1 cellular context compared by ENCODE assay signal in genomic region chr6:30683980-30684338, GRCh38.
TF ChIP-seq lines count a peak whose summit lies in the region.

No MANE protein-coding gene starts in this region.

TF ChIP-seq in SK-N-SH, 30 proteins besides CTCF, POLR2A, EP300 and RAD21:
- TF ChIP-seq, protein P1, sequence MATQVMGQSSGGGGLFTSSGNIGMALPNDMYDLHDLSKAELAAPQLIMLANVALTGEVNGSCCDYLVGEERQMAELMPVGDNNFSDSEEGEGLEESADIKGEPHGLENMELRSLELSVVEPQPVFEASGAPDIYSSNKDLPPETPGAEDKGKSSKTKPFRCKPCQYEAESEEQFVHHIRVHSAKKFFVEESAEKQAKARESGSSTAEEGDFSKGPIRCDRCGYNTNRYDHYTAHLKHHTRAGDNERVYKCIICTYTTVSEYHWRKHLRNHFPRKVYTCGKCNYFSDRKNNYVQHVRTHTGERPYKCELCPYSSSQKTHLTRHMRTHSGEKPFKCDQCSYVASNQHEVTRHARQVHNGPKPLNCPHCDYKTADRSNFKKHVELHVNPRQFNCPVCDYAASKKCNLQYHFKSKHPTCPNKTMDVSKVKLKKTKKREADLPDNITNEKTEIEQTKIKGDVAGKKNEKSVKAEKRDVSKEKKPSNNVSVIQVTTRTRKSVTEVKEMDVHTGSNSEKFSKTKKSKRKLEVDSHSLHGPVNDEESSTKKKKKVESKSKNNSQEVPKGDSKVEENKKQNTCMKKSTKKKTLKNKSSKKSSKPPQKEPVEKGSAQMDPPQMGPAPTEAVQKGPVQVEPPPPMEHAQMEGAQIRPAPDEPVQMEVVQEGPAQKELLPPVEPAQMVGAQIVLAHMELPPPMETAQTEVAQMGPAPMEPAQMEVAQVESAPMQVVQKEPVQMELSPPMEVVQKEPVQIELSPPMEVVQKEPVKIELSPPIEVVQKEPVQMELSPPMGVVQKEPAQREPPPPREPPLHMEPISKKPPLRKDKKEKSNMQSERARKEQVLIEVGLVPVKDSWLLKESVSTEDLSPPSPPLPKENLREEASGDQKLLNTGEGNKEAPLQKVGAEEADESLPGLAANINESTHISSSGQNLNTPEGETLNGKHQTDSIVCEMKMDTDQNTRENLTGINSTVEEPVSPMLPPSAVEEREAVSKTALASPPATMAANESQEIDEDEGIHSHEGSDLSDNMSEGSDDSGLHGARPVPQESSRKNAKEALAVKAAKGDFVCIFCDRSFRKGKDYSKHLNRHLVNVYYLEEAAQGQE (IDR thresholded peaks at IDR 0.05; ENCODE audit: low read depth, low read length), result no peak
- TF ChIP-seq CHD2 (IDR thresholded peaks at IDR 0.05; ENCODE audit: low read length, partially characterized antibody), result no peak
- no peak for TF ChIP-seq FOXJ3 (CRISPR knock-in tag; IDR thresholded peaks at IDR 0.05)
- TF ChIP-seq, protein P2, sequence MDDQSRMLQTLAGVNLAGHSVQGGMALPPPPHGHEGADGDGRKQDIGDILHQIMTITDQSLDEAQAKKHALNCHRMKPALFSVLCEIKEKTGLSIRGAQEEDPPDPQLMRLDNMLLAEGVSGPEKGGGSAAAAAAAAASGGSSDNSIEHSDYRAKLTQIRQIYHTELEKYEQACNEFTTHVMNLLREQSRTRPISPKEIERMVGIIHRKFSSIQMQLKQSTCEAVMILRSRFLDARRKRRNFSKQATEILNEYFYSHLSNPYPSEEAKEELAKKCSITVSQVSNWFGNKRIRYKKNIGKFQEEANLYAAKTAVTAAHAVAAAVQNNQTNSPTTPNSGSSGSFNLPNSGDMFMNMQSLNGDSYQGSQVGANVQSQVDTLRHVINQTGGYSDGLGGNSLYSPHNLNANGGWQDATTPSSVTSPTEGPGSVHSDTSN (IDR thresholded peaks at IDR 0.05), result no peak
- no peak for TF ChIP-seq MEF2A (IDR thresholded peaks at IDR 0.05; ENCODE audit: borderline replicate concordance, low read depth)
- TF ChIP-seq, protein P3, sequence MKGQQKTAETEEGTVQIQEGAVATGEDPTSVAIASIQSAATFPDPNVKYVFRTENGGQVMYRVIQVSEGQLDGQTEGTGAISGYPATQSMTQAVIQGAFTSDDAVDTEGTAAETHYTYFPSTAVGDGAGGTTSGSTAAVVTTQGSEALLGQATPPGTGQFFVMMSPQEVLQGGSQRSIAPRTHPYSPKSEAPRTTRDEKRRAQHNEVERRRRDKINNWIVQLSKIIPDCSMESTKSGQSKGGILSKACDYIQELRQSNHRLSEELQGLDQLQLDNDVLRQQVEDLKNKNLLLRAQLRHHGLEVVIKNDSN (IDR thresholded peaks at IDR 0.05; ENCODE audit: borderline replicate concordance, low read depth), result no peak
- TF ChIP-seq ELF1 (IDR thresholded peaks at IDR 0.05), result no peak
- no peak for TF ChIP-seq GABPA (IDR thresholded peaks at IDR 0.05; ENCODE audit: low read depth)
- TF ChIP-seq USF2 (IDR thresholded peaks at IDR 0.05; ENCODE audit: borderline replicate concordance, low read depth, low read length), result no peak
- TF ChIP-seq GATA2 (CRISPR knock-in tag; IDR thresholded peaks at IDR 0.05), result no peak
- TF ChIP-seq RFX5 (IDR thresholded peaks at IDR 0.05; ENCODE audit: low read length), result no peak
- no peak for TF ChIP-seq NFIC (IDR thresholded peaks at IDR 0.05; ENCODE audit: borderline replicate concordance)
- no peak for TF ChIP-seq IRF3 (IDR thresholded peaks at IDR 0.05; ENCODE audit: low read depth, low read length)
- no peak for TF ChIP-seq SMC3 (IDR thresholded peaks at IDR 0.05; ENCODE audit: low read depth, low read length)
- no peak for TF ChIP-seq POLR2AphosphoS5 (IDR thresholded peaks at IDR 0.05; ENCODE audit: low read depth, low read length)
- TF ChIP-seq MXI1 (IDR thresholded peaks at IDR 0.05; ENCODE audit: low read depth, low read length), result no peak
- no peak for TF ChIP-seq TAF1 (IDR thresholded peaks at IDR 0.05; ENCODE audit: borderline replicate concordance, low read depth, low read length)
- no peak for TF ChIP-seq SIN3A (IDR thresholded peaks at IDR 0.05; ENCODE audit: borderline replicate concordance, low read depth, low read length)
TF ChIP-seq in SK-N-SH: peak in this region for 0.
